In the genomic region with DNA sequence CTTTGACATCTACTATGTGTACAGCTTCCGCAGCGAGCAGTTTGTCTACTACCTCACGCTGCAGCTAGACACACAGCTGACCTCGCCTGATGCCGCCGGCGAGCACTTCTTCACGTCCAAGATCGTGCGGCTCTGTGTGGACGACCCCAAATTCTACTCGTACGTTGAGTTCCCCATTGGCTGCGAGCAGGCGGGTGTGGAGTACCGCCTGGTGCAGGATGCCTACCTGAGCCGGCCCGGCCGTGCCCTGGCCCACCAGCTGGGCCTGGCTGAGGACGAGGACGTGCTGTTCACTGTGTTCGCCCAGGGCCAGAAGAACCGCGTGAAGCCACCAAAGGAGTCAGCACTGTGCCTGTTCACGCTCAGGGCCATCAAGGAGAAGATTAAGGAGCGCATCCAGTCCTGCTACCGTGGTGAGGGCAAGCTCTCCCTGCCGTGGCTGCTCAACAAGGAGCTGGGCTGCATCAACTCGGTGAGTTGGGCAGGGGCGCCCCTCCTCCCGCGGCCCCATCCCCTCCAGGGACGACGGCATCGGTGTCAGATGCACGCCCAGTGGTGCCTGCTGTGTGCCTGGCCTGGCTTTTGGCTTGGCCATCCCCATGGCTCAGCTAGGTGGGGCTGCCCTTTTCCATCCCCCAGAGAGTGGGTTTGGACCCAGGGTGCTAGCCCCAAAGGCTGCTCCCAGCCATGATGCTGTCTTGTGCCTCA, we compare ENCODE assay signal across 29 cellular contexts. TPM values are rescaled to one million over a fixed set of nuclear protein-coding genes. Genes with fewer than 3 reads are reported as not detected.
A peak's percentile ranks its signal among the peaks of the same experiment; 100 is the strongest.
DNase-seq lines count a peak whose midpoint lies in the region; ATAC-seq, FAIRE-seq and TF ChIP-seq lines count a peak whose summit lies in the region.
"Had no signal": no experiment of that assay in that cellular context is flagged by ENCODE, and none has a peak within 500 bp of the region (broad histone marks: within the 10 kb centered on the region; RNA-seq: fewer than 3 reads in every experiment).

No MANE protein-coding gene starts in this region.

- DNase-seq in Right ventricle myocardium inferior (ENCODE audit: missing footprints), result peak; percentile 66
- no peak for DNase-seq in right atrium auricular region (ENCODE audit: low spot score)
- no peak for DNase-seq in mammary epithelial cell
- DNase-seq in H1 (ENCODE audit: low read depth in 1 of 2, low spot score in 2 of 2), result no peak
- DNase-seq in neuronal stem cell (ENCODE audit: low spot score), result no peak
- DNase-seq in colonic mucosa, result no peak
- no peak for DNase-seq in activated CD4-positive, alpha-beta T cell treated with anti-CD3 and anti-CD28 coated beads for 48 hours
- DNase-seq in NCI-H2171 (lab: John Stamatoyannopoulos, UW), result no peak
- DNase-seq: 8988T; ACHN; BE2C; C1 segment of cervical spinal cord; CD4-positive, alpha-beta memory T cell; CD4-positive, CD25-positive, alpha-beta regulatory T cell; CD8-positive, alpha-beta memory T cell; COR-L47; DMS 273 treated with DMSO at 0.1 percent for 48 hours; DMS153; DMS53; DMS79; DND-41; EL; GDM1 had no signal

- H2BK15ac ChIP-seq in H1 (ENCODE audit: low read length) (no peak overlapping the region), neuronal stem cell (ENCODE audit: low read length) (no peak overlapping the region)

- H2BK12ac ChIP-seq in H1 (ENCODE audit: low read depth, low read length) (0 out of 2 replicates have a peak overlapping the region, but pooled peaks have one; percentile 17), neuronal stem cell (ENCODE audit: low read length) (no peak overlapping the region)

- CTCF ChIA-PET in mammary epithelial cell (lab: Charles Lee; ENCODE audit: low non-redundant PET), result no interaction called here
- CTCF ChIA-PET in H1 (lab: Charles Lee; ENCODE audit: partially characterized antibody), result interaction anchor here (0.7 to 10.0 kb wide), 6 partner anchors 10 to 310 kb away, joined by 3 to 74 read pairs (median 4); no protein-coding TSS in a partner anchor

- ATAC-seq in Right ventricle myocardium inferior, result no peak
- ATAC-seq: GM12878 had no signal

- H3K4me2 ChIP-seq in mammary epithelial cell (ENCODE audit: insufficient read depth, low read depth, low read length) (no peak overlapping the region), H1 (ENCODE audit: insufficient read depth in 1 of 2, low read depth in 2 of 2, low read length in 2 of 2) (no peak overlapping the region), neuronal stem cell (ENCODE audit: insufficient read depth, low read length, poor library complexity, severe bottlenecking) (no peak overlapping the region)
- H3K4me2 ChIP-seq: BLaER1 had no signal

- H3K79me2 ChIP-seq in mammary epithelial cell (ENCODE audit: insufficient read depth, low read length), result peaks cover 100% of the 10 kb centered on the region
- peaks cover 5 to 75% of the 10 kb centered on the region in 2 experiments; a peak in 3 of 4 replicates for H3K79me2 ChIP-seq in H1 (ENCODE audit: control insufficient read depth in 1 of 2, insufficient read depth in 2 of 2, low read length in 2 of 2)

- no peak overlapping the region for H2BK120ac ChIP-seq in H1 (replicated peaks; ENCODE audit: low read depth, low read length)
- H2BK120ac ChIP-seq in neuronal stem cell (ENCODE audit: low read depth, low read length), result no peak overlapping the region

- intact Hi-C loops in Right ventricle myocardium inferior (cut with DNase I) (loop anchor here (10.0 kb wide), 1 partner anchor 555 kb away; no protein-coding TSS in a partner anchor), mammary epithelial cell (cut with micrococcal nuclease) (loop anchor here (5.0 kb wide), 1 partner anchor 467 kb away; the partner anchor contains the start of gene CHST13), colonic mucosa (cut with DNase I) (no loop called here)

- H3K9ac ChIP-seq in mammary epithelial cell (ENCODE audit: insufficient read depth, low read length), result no peak overlapping the region
- no peak overlapping the region for H3K9ac ChIP-seq in H1 (replicated peaks in 1 of 4; ENCODE audit: extremely low read depth in 1 of 4, low read depth in 3 of 4, low read length in 3 of 4)
- peak overlapping the region; percentile 70 for H3K9ac ChIP-seq in neuronal stem cell (ENCODE audit: low read depth, low read length, poor library complexity)
- no peak overlapping the region for H3K9ac ChIP-seq in colonic mucosa (ENCODE audit: low read depth in 2 of 2, low read length in 2 of 2)
- H3K9ac ChIP-seq: BLaER1 had no signal

- in situ Hi-C loops in mammary epithelial cell (cut with MboI; ENCODE audit: low sequenced_read_pairs in 2 of 2), result loop anchor here in 1 of 2 donors (10.0 kb wide), 2 partner anchors 235 to 465 kb away; no protein-coding TSS in a partner anchor

- H3K4me3 ChIP-seq in right atrium auricular region (no peak overlapping the region), mammary epithelial cell (replicated peaks in 1 of 3; ENCODE audit: insufficient read depth in 1 of 3, low read depth in 2 of 3, low read length in 3 of 3) (no peak overlapping the region), H1 (ENCODE audit: extremely low read depth in 1 of 4, insufficient read depth in 2 of 4, low read depth in 3 of 4, low read length in 4 of 4) (no peak overlapping the region), neuronal stem cell (ENCODE audit: low read length in 2 of 2) (no peak overlapping the region), colonic mucosa (no peak overlapping the region)
- H3K4me3 ChIP-seq: BLaER1, GM12878 had no signal

- H3K14ac ChIP-seq in H1 (ENCODE audit: insufficient read length) (no peak overlapping the region), neuronal stem cell (ENCODE audit: low read length) (no peak overlapping the region)

- H2BK20ac ChIP-seq in H1 (ENCODE audit: low read length), result no peak overlapping the region

- H3K18ac ChIP-seq in H1 (ENCODE audit: extremely low read depth, low read length), result no peak overlapping the region
- H3K18ac ChIP-seq in neuronal stem cell (ENCODE audit: low read length), result peak overlapping the region; percentile 31

- peaks cover 10% of the 10 kb centered on the region for H3K36me3 ChIP-seq in right atrium auricular region
- H3K36me3 ChIP-seq in mammary epithelial cell (ENCODE audit: insufficient read depth, low read length), result peaks cover 9% of the 10 kb centered on the region
- peaks cover 2 to 16% (median 11%) of the 10 kb centered on the region in 4 experiments; a peak in 6 of 8 replicates for H3K36me3 ChIP-seq in H1 (ENCODE audit: control insufficient read depth in 2 of 4, insufficient read depth in 4 of 4, low read length in 3 of 4)
- peaks cover 43 to 66% of the 10 kb centered on the region in 2 donors for H3K36me3 ChIP-seq in neuronal stem cell (replicated peaks in 1 of 2; ENCODE audit: control insufficient read depth in 2 of 2, insufficient read depth in 2 of 2, low read length in 2 of 2)
- H3K36me3 ChIP-seq in colonic mucosa, result no peaks in the 10 kb centered on the region

- no peak for TF ChIP-seq RAD21 in H1 (IDR thresholded peaks at IDR 0.05 in 1 of 2, conservative IDR thresholded peaks at IDR 0.05 in 1 of 2; ENCODE audit: low read depth in 2 of 2, low read length in 2 of 2)

- H2AK5ac ChIP-seq in H1 (ENCODE audit: low read depth, low read length), result no peak overlapping the region
- no peak overlapping the region for H2AK5ac ChIP-seq in neuronal stem cell (ENCODE audit: low read depth, low read length)

- H3K27ac ChIP-seq in right atrium auricular region (no peak overlapping the region), mammary epithelial cell (ENCODE audit: insufficient read depth, low read depth, low read length) (no peak overlapping the region), H1 (ENCODE audit: low read depth, low read length) (no peak overlapping the region), neuronal stem cell (replicated peaks; ENCODE audit: low read length) (no peak overlapping the region), colonic mucosa (no peak overlapping the region)
- H3K27ac ChIP-seq: BLaER1 had no signal

- no peak for FAIRE-seq in H1 (lab: Jason Lieb, UNC)
- FAIRE-seq: A204.1, GM12878, GM12892, GM18507 had no signal

- POLR2A ChIA-PET in H1 (lab: Charles Lee; ENCODE audit: partially characterized antibody), result no interaction called here

- H3K79me1 ChIP-seq in H1 (ENCODE audit: low read depth, low read length) (peaks cover 44% of the 10 kb centered on the region), neuronal stem cell (ENCODE audit: low read depth, low read length) (peaks cover 65% of the 10 kb centered on the region)

- H4K91ac ChIP-seq in H1 (replicated peaks; ENCODE audit: insufficient read length, low read length), result no peak overlapping the region
- no peak overlapping the region for H4K91ac ChIP-seq in neuronal stem cell (ENCODE audit: low read depth, low read length, poor library complexity)

- WGBS in mammary epithelial cell (ENCODE audit: low coverage, missing lambda C conversion rate), result 97% methylated on average over 18 of the region's 36 CpGs
- 94% methylated on average over 36 of the region's 36 CpGs; no CpG with 5 or more reads in 1 of the 2 experiments for WGBS in H1 (ENCODE audit: extremely low coverage in 1 of 2, insufficient coverage in 1 of 2, insufficient read length in 1 of 2, insufficient replicate concordance in 2 of 2, low coverage in 1 of 2, low lambda C conversion rate in 2 of 2, missing lambda C conversion rate in 1 of 2), 2 experiments
- WGBS in neuronal stem cell (ENCODE audit: extremely low coverage in 2 of 2, insufficient read length in 2 of 2, insufficient replicate concordance in 1 of 2), 2 donors, result no CpG with 5 or more reads among the region's 36 CpGs

- no peaks in the 10 kb centered on the region for H3K9me3 ChIP-seq in right atrium auricular region
- no peaks in the 10 kb centered on the region for H3K9me3 ChIP-seq in mammary epithelial cell (replicated peaks; ENCODE audit: insufficient read depth, low read length)
- H3K9me3 ChIP-seq in H1 (ENCODE audit: insufficient read depth in 2 of 2, low read depth in 1 of 2, low read length in 1 of 2), result no peaks in the 10 kb centered on the region
- no peaks in the 10 kb centered on the region for H3K9me3 ChIP-seq in neuronal stem cell (replicated peaks in 1 of 2; ENCODE audit: control insufficient read depth in 2 of 2, insufficient read depth in 1 of 2, low read depth in 1 of 2, low read length in 2 of 2)
- no peaks in the 10 kb centered on the region for H3K9me3 ChIP-seq in colonic mucosa
- H3K9me3 ChIP-seq: BE2C, BLaER1 had no signal

- TSS peak; percentile 61 for BruUV-seq in mammary epithelial cell (replicated peaks; lab: Mats Ljungman, UMichigan)

- H4K8ac ChIP-seq in H1 (ENCODE audit: extremely low read depth, insufficient read depth, low read length), result no peak overlapping the region; the same call in 1 of the 2 replicates
- H4K8ac ChIP-seq in neuronal stem cell (ENCODE audit: low read depth, low read length), result no peak overlapping the region

- no peaks in the 10 kb centered on the region for H3K27me3 ChIP-seq in right atrium auricular region
- H3K27me3 ChIP-seq in mammary epithelial cell (ENCODE audit: insufficient read depth, low read length), result no peaks in the 10 kb centered on the region
- H3K27me3 ChIP-seq in H1 (replicated peaks in 1 of 4; ENCODE audit: control insufficient read depth in 3 of 4, extremely low read depth in 1 of 4, insufficient read depth in 3 of 4, low read length in 3 of 4), result no peaks in the 10 kb centered on the region
- no peaks in the 10 kb centered on the region for H3K27me3 ChIP-seq in neuronal stem cell (ENCODE audit: control insufficient read depth in 3 of 3, insufficient read depth in 3 of 3, low read depth in 1 of 3, low read length in 3 of 3)
- H3K27me3 ChIP-seq in colonic mucosa, result no peaks in the 10 kb centered on the region
- H3K27me3 ChIP-seq: BE2C had no signal

- H3K4me1 ChIP-seq in right atrium auricular region, result peaks cover 0 to 59% of the 10 kb centered on the region in 2 donors
- peaks cover 25% of the 10 kb centered on the region for H3K4me1 ChIP-seq in mammary epithelial cell (ENCODE audit: insufficient read depth, low read length)
- H3K4me1 ChIP-seq in H1 (replicated peaks in 1 of 4; ENCODE audit: control insufficient read depth in 3 of 4, insufficient read depth in 4 of 4, low read length in 3 of 4), result peaks cover 0 to 15% (median 5%) of the 10 kb centered on the region in 4 experiments; a peak in 5 of 7 replicates
- H3K4me1 ChIP-seq in neuronal stem cell (ENCODE audit: control insufficient read depth in 2 of 2, insufficient read depth in 1 of 2, low read depth in 1 of 2, low read length in 2 of 2), result peaks cover 5 to 14% of the 10 kb centered on the region in 2 donors
- peaks cover under 1% of the 10 kb centered on the region for H3K4me1 ChIP-seq in colonic mucosa

- peaks cover 25% of the 10 kb centered on the region for H4K20me1 ChIP-seq in mammary epithelial cell (ENCODE audit: insufficient read depth, low read length)
- peaks cover 29 to 67% of the 10 kb centered on the region in 2 experiments for H4K20me1 ChIP-seq in H1 (replicated peaks in 1 of 2; ENCODE audit: control insufficient read depth in 1 of 2, insufficient read depth in 2 of 2, low read length in 2 of 2)

- TF ChIP-seq POLR2A in H1 (IDR thresholded peaks at IDR 0.05; ENCODE audit: control extremely low read depth in 1 of 2, low read depth in 2 of 2, low read length in 2 of 2), result no peak

- H2AFZ ChIP-seq in mammary epithelial cell (ENCODE audit: low read depth, low read length), result no peak overlapping the region
- H2AFZ ChIP-seq in H1 (ENCODE audit: low read length), result no peak overlapping the region
- no peak overlapping the region for H2AFZ ChIP-seq in neuronal stem cell (ENCODE audit: low read length)

- H2BK5ac ChIP-seq in H1 (ENCODE audit: low read depth, low read length) (peak overlapping the region; percentile 52; the same call in 1 of the 2 replicates), neuronal stem cell (ENCODE audit: low read length) (peak overlapping the region; percentile 71)

- TF ChIP-seq CTCF in right atrium auricular region (IDR thresholded peaks at IDR 0.05) (no peak), mammary epithelial cell (conservative IDR thresholded peaks at IDR 0.05 in 1 of 2, IDR thresholded peaks at IDR 0.05 in 1 of 2; ENCODE audit: extremely low read depth in 1 of 2, insufficient read depth in 1 of 2, low read depth in 1 of 2, low read length in 2 of 2) (no peak), H1 (IDR thresholded peaks at IDR 0.05; ENCODE audit: control extremely low read depth in 1 of 3, insufficient read depth in 1 of 3, low read depth in 1 of 3, low read length in 3 of 3) (no peak), colonic mucosa (IDR thresholded peaks at IDR 0.05) (no peak)

- H4K5ac ChIP-seq in H1 (ENCODE audit: insufficient read length, low read depth, low read length), result no peak overlapping the region

- no peak overlapping the region for H3K23ac ChIP-seq in H1 (ENCODE audit: insufficient read length)
- peak overlapping the region; percentile 91 for H3K23ac ChIP-seq in neuronal stem cell (ENCODE audit: low read depth, low read length, poor library complexity)

- TF ChIP-seq EP300 in H1 (IDR thresholded peaks at IDR 0.05; ENCODE audit: borderline replicate concordance in 1 of 2, low read depth in 2 of 2, low read length in 2 of 2), result no peak

- no peaks in the 10 kb centered on the region; the same call in 1 of the 2 replicates for H3K23me2 ChIP-seq in H1 (ENCODE audit: low read depth, low read length)

- H3K56ac ChIP-seq in H1 (replicated peaks; ENCODE audit: insufficient read length, low read depth, low read length), result no peak overlapping the region

- no peak overlapping the region for H3K4ac ChIP-seq in H1 (replicated peaks; ENCODE audit: insufficient read length, low read depth, low read length)
- no peak overlapping the region for H3K4ac ChIP-seq in neuronal stem cell (ENCODE audit: low read length)

- dilution Hi-C loops in mammary epithelial cell (cut with HindIII; ENCODE audit: low sequenced_read_pairs), result loop anchor here (5.0 kb wide), 2 partner anchors 53 to 88 kb away; no protein-coding TSS in a partner anchor

RNA-seq across cellular contexts. Expression of gene PLXNA1, which starts 6.6 kb away (rescaled TPM):
- total RNA-seq in Right ventricle myocardium inferior (29.6 TPM), right atrium auricular region (10 to 100 TPM; 22.9 to 23.3 TPM), mammary epithelial cell (100 to 1,000 TPM; 104 to 156 TPM), colonic mucosa (10 to 100 TPM; 16.0 to 19.3 TPM)
- polyA plus RNA-seq in mammary epithelial cell (82.4 TPM), H1 (2011; rRNA removed) (54.9 and 81.4 TPM in 2 replicates)
- 125 TPM for polyA minus RNA-seq in mammary epithelial cell
- 47.5 and 50.8 TPM in 2 replicates for total RNA-seq in H1 (2021; fragmentation: NEBNext Ultra II Directional; extraction: Animal tissue kit (Norgen Biotek cat#: 25700))
- 51.2 TPM for polyA plus RNA-seq in H1 (2011; cell fraction: cytosol; rRNA removed)
- polyA plus RNA-seq in H1 (2011; cell fraction: nucleus; rRNA removed), result 191 TPM
- polyA plus RNA-seq in H1 (2012, experiment 1 of 2), result 36.1 to 53.1 TPM (median 42.4 TPM) in 4 replicates
- 26.1 TPM for polyA plus RNA-seq in H1 (2012, experiment 2 of 2)
- 40.4 TPM for polyA plus RNA-seq in H1 (2013, experiment 1 of 2)
- polyA plus RNA-seq in H1 (2013, experiment 2 of 2), result 38.5 TPM
- 104 and 131 TPM in 2 replicates for polyA minus RNA-seq in H1 (2011; rRNA and poly(A)+ RNA removed)
- 53.8 TPM for polyA minus RNA-seq in H1 (2011; cell fraction: cytosol; rRNA and poly(A)+ RNA removed)
- polyA minus RNA-seq in H1 (2011; cell fraction: nucleus; rRNA and poly(A)+ RNA removed), result 70.5 TPM
- polyA plus RNA-seq in neuronal stem cell (2013, experiment 1 of 2), result 31.7 TPM
- 32.1 TPM for polyA plus RNA-seq in neuronal stem cell (2013, experiment 2 of 2)
- polyA plus RNA-seq: CD14-positive monocyte had no signal
